Comparison of ENCODE assay signal across 31 cellular contexts in the genomic region with DNA sequence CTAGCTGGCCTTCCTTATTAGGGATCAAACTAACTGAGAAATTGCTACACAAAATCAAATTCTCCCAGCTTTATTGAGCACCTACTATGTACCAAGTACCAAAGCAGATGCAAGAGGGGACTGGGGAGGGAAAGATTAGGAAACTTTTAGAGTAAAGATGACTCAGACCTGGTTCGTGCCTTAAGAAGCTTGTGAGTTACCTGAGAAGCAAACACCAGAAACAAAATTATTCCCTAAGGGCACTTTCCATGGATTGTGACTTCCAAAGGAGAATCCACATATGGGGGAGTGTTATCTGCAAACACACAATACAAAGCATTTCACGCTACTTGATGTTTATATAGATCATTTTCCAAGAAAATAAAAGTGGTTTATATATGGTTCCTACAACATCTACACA.
"Had no signal": no experiment of that assay in that cellular context is flagged by ENCODE, and none has a peak within 500 bp of the region (broad histone marks: within the 10 kb centered on the region; RNA-seq: fewer than 3 reads in every experiment).

No MANE protein-coding gene starts in this region.

- H3K27ac ChIP-seq: colonic mucosa, left ventricle myocardium inferior, neutrophil, ovary, skin epidermis, testis, transverse colon had no signal

- ATAC-seq: activated naive CD8-positive, alpha-beta T cell treated with anti-CD3 and anti-CD28 coated beads, Interleukin-2, amount 50 U/mL, for 24 hours; activated T-cell treated with anti-CD3 and anti-CD28 coated beads, Interleukin-2, amount 50 U/mL, for 4 hours; natural killer cell treated with Interleukin-12 subunit alpha and Interleukin-12 subunit beta and Interleukin-15 and Interleukin-18, amount 100 ng/mL, for 72 hours; sciatic nerve; stimulated activated naive CD8-positive, alpha-beta T cell treated with anti-CD3 and anti-CD28 coated beads, Interleukin-15, Interleukin-2, amounts not matched to agents 100 U/mL and 50 U/mL, for 24 hours had no signal

- DNase-seq: activated CD4-positive, alpha-beta memory T cell treated with anti-CD3 and anti-CD28 coated beads for 36 hours; activated CD4-positive, alpha-beta T cell treated with anti-CD3 and anti-CD28 coated beads, Interleukin-2, amount 10 ng/mL, durations not matched to agents 24 days and 14 days; activated CD4-positive, CD25-positive, alpha-beta regulatory T cell treated with anti-CD3 and anti-CD28 coated beads, Interleukin-2, amount 50 U/mL, for 72 hours; activated CD8-positive, alpha-beta memory T cell treated with anti-CD3 and anti-CD28 coated beads, Interleukin-2, amount 50 U/mL, for 4 hours; activated gamma-delta T cell treated with Interleukin-2 at 50 U/mL for 16 hours; activated naive CD8-positive, alpha-beta T cell treated with anti-CD3 and anti-CD28 coated beads, Interleukin-2, amount 50 U/mL, for 24 hours; activated T-cell treated with anti-CD3 and anti-CD28 coated beads, Interleukin-2, amount 50 U/mL, for 4 hours; amygdala; cerebellar nuclear complex; colonic mucosa; effector CD8-positive, alpha-beta T cell; glutamatergic neuron; islet precursor cell; left ventricle myocardium inferior; mucosa of descending colon; ovary; retina; stimulated activated CD4-positive, alpha-beta T cell treated with anti-CD3 and anti-CD28 coated beads, Interleukin-12 subunit alpha, Interleukin-12 subunit beta, amount 100 ng/mL, for 4 hours; stimulated activated CD4-positive, alpha-beta T cell treated with anti-CD3 and anti-CD28 coated beads, Interleukin-4, amount 100 ng/mL, for 1 hour; stimulated activated naive CD8-positive, alpha-beta T cell treated with anti-CD3 and anti-CD28 coated beads, Interleukin-15, Interleukin-2, amounts not matched to agents 100 U/mL and 50 U/mL, for 24 hours; T-helper 2 cell; testis; transverse colon had no signal

- H3K36me3 ChIP-seq: colonic mucosa, left ventricle myocardium inferior, neutrophil, ovary, transverse colon had no signal

- H3K27ac Mint-ChIP-seq: activated CD4-positive, alpha-beta memory T cell treated with anti-CD3 and anti-CD28 coated beads for 36 hours; activated CD4-positive, alpha-beta T cell treated with anti-CD3 and anti-CD28 coated beads, Interleukin-2, amount 10 ng/mL, durations not matched to agents 24 days and 14 days; activated naive CD4-positive, alpha-beta T cell treated with anti-CD3 and anti-CD28 coated beads, Interleukin-2, amount 50 U/mL, for 24 hours; activated naive CD8-positive, alpha-beta T cell treated with anti-CD3 and anti-CD28 coated beads, Interleukin-2, amount 50 U/mL, for 24 hours; activated T-helper 17 cell treated with anti-CD3 and anti-CD28 coated beads, Interleukin-2, amount 50 U/mL, for 72 hours; natural killer cell treated with Interleukin-12 subunit alpha and Interleukin-12 subunit beta and Interleukin-15 and Interleukin-18, amount 100 ng/mL, for 72 hours; progenitor cell of endocrine pancreas had no signal

- H3K9me3 ChIP-seq: colonic mucosa, mucosa of descending colon, neutrophil, ovary, testis, transverse colon had no signal

- H3K36me3 Mint-ChIP-seq: activated CD4-positive, alpha-beta memory T cell treated with anti-CD3 and anti-CD28 coated beads for 36 hours; activated naive CD4-positive, alpha-beta T cell treated with anti-CD3 and anti-CD28 coated beads, Interleukin-2, amount 50 U/mL, for 24 hours; natural killer cell treated with Interleukin-12 subunit alpha and Interleukin-12 subunit beta and Interleukin-15 and Interleukin-18, amount 100 ng/mL, for 72 hours had no signal

- H3K4me3 ChIP-seq: colonic mucosa, left ventricle myocardium inferior, lung, mucosa of descending colon, ovary, skin epidermis, testis, transverse colon had no signal

- H3K4me3 Mint-ChIP-seq: activated CD4-positive, alpha-beta memory T cell treated with anti-CD3 and anti-CD28 coated beads for 36 hours; activated CD4-positive, alpha-beta T cell treated with anti-CD3 and anti-CD28 coated beads, Interleukin-2, amount 10 ng/mL, durations not matched to agents 24 days and 14 days; activated naive CD4-positive, alpha-beta T cell treated with anti-CD3 and anti-CD28 coated beads, Interleukin-2, amount 50 U/mL, for 24 hours; activated naive CD8-positive, alpha-beta T cell treated with anti-CD3 and anti-CD28 coated beads, Interleukin-2, amount 50 U/mL, for 24 hours; activated T-cell treated with anti-CD3 and anti-CD28 coated beads, Interleukin-2, amount 50 U/mL, for 4 hours; activated T-helper 17 cell treated with anti-CD3 and anti-CD28 coated beads, Interleukin-2, amount 50 U/mL, for 72 hours; natural killer cell treated with Interleukin-12 subunit alpha and Interleukin-12 subunit beta and Interleukin-15 and Interleukin-18, amount 100 ng/mL, for 72 hours had no signal

- H3K27me3 ChIP-seq: colonic mucosa, neutrophil, ovary, testis, transverse colon had no signal

- H3K4me1 Mint-ChIP-seq: activated CD4-positive, alpha-beta T cell treated with anti-CD3 and anti-CD28 coated beads, Interleukin-2, amount 10 ng/mL, durations not matched to agents 24 days and 14 days; activated naive CD4-positive, alpha-beta T cell treated with anti-CD3 and anti-CD28 coated beads, Interleukin-2, amount 50 U/mL, for 24 hours; activated naive CD8-positive, alpha-beta T cell treated with anti-CD3 and anti-CD28 coated beads, Interleukin-2, amount 50 U/mL, for 24 hours; activated T-helper 17 cell treated with anti-CD3 and anti-CD28 coated beads, Interleukin-2, amount 50 U/mL, for 72 hours had no signal

- H3K4me1 ChIP-seq: colonic mucosa, left ventricle myocardium inferior, testis, transverse colon had no signal

- H3K27me3 Mint-ChIP-seq: activated CD4-positive, alpha-beta memory T cell treated with anti-CD3 and anti-CD28 coated beads for 36 hours; activated naive CD4-positive, alpha-beta T cell treated with anti-CD3 and anti-CD28 coated beads, Interleukin-2, amount 50 U/mL, for 24 hours; activated naive CD8-positive, alpha-beta T cell treated with anti-CD3 and anti-CD28 coated beads, Interleukin-2, amount 50 U/mL, for 24 hours; activated T-helper 17 cell treated with anti-CD3 and anti-CD28 coated beads, Interleukin-2, amount 50 U/mL, for 72 hours had no signal

- H3K9me3 Mint-ChIP-seq: activated CD4-positive, alpha-beta memory T cell treated with anti-CD3 and anti-CD28 coated beads for 36 hours; activated naive CD4-positive, alpha-beta T cell treated with anti-CD3 and anti-CD28 coated beads, Interleukin-2, amount 50 U/mL, for 24 hours; activated naive CD8-positive, alpha-beta T cell treated with anti-CD3 and anti-CD28 coated beads, Interleukin-2, amount 50 U/mL, for 24 hours; activated T-cell treated with anti-CD3 and anti-CD28 coated beads, Interleukin-2, amount 50 U/mL, for 4 hours; activated T-helper 17 cell treated with anti-CD3 and anti-CD28 coated beads, Interleukin-2, amount 50 U/mL, for 72 hours had no signal
